ENCODE assay signal across 20 cellular contexts in the genomic region with DNA sequence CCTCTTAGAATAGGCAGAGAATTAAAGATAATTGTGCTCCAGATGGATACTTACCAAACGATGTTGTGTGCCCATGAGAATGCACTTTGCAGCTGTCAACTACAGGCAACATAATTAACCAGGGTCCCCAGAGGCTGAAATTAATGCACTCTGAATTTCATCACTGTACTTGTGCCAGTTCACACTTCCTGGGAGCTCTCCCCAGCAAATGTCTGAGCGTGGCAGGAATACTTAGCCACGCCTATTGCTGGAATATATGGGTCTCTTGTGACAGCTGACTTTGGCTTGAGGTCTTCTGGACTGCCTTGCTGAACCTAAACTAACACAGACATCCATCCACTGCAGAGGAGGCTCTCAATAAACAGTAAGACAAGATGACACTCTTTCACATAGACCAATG.
"Had no signal": no experiment of that assay in that cellular context is flagged by ENCODE, and none has a peak within 500 bp of the region (broad histone marks: within the 10 kb centered on the region; RNA-seq: fewer than 3 reads in every experiment).

No MANE protein-coding gene starts in this region.

- H3K27ac ChIP-seq: brain microvascular endothelial cell, colonic mucosa, lower lobe of right lung, neutrophil, stomach, vagina had no signal

- H3K4me1 ChIP-seq: colonic mucosa, stomach, vagina had no signal

- H3K9me3 ChIP-seq: colonic mucosa, neutrophil, vagina had no signal

- H3K27me3 ChIP-seq: brain microvascular endothelial cell, colonic mucosa, stomach, vagina had no signal

- DNase-seq: activated CD4-positive, alpha-beta T cell treated with anti-CD3 and anti-CD28 coated beads, Interleukin-2, amount 10 ng/mL, durations not matched to agents 24 days and 14 days; activated CD8-positive, alpha-beta memory T cell treated with anti-CD3 and anti-CD28 coated beads, Interleukin-2, amount 50 U/mL, for 48 hours; activated effector memory CD4-positive, alpha-beta T cell treated with anti-CD3 and anti-CD28 coated beads, Interleukin-2, amount 50 U/mL, for 16 hours; activated naive CD4-positive, alpha-beta T cell treated with anti-CD3 and anti-CD28 coated beads, Interleukin-2, amount 50 U/mL, for 16 hours; activated T-cell treated with anti-CD3 and anti-CD28 coated beads, Interleukin-2, amount 50 U/mL, for 48 hours; aorta; brain microvascular endothelial cell; colonic mucosa; erythroblast; foreskin melanocyte; head of caudate nucleus; lower lobe of right lung; natural killer cell; stimulated activated CD4-positive, alpha-beta T cell treated with anti-CD3 and anti-CD28 coated beads, Interleukin-4, amount 100 ng/mL, for 24 hours; stomach; trophoblast cell had no signal

- H3K36me3 ChIP-seq: brain microvascular endothelial cell, colonic mucosa, lower lobe of right lung, neutrophil, stomach, vagina had no signal

- H3K4me3 ChIP-seq: colonic mucosa, lower lobe of right lung, stomach, vagina had no signal

- ATAC-seq: lower lobe of right lung; natural killer cell; sciatic nerve; stimulated activated effector memory CD8-positive, alpha-beta T cell treated with anti-CD3 and anti-CD28 coated beads, Interleukin-12 subunit alpha, Interleukin-12 subunit beta, amount 100 ng/mL, for 72 hours had no signal
